In the genomic region with DNA sequence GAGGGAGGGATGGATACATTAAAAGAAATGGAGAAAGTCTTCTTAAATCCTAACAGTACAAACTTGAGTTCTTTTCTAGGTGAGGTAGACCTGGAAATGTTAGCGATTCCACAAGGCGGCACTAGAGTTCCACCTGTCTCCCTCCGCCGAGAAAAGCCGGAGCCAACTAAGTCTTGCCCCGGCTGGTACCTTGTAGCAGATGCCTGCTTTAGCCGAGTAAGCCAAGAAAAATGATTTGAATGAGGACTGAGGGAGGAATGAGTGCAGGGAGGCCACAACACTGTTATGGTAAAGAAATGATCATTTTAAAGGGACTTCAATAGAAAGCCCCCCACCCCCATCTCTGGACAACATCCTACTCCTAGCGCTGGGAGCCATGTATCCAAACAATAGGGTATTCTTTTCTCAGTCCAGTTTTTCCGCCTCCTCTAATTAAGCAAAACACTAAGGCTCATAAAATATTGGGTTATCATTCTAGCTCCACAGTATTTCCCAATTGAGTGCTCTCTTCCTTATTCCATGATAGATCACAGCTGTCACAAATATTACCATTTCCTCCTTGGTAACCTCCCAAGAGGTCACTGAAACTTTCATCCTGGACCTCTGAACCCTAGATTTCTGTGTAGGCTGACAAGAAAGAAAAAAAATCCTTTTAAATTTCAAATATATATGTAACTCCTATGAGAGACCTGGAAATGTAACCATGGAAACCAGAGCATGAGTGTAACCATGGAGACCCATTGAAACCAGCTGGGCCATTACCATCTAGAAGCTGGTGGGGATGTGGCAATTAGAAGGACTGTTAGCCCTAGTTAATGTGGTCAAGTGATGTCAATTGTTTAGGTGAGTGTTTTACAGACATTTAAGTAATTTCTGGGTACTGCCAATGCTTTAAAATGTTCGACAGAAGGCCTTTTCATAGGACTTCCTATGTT, we compare ENCODE assay signal across 8 cellular contexts. TPM values are rescaled to one million over a fixed set of nuclear protein-coding genes. Genes with fewer than 3 reads are reported as not detected.
DNase-seq lines count a peak whose midpoint lies in the region; ATAC-seq and TF ChIP-seq lines count a peak whose summit lies in the region.

No MANE protein-coding gene starts in this region.

- DNase-seq in EL, result peak; percentile 83
- DNase-seq in NCI-H2107 (lab: John Stamatoyannopoulos, UW), result peak; percentile 35
- peak; percentile 78 for DNase-seq in WERI-Rb-1
- DNase-seq in mammary epithelial cell, result peak; percentile 77
- DNase-seq in iPS-NIHi11 (ENCODE audit: low spot score), result peak; percentile 83

- dilution Hi-C loops in mammary epithelial cell (cut with HindIII; ENCODE audit: low sequenced_read_pairs), result no loop called here

- no peaks in the 10 kb centered on the region for H3K27me3 ChIP-seq in WERI-Rb-1 (ENCODE audit: insufficient read depth, low read depth, severe bottlenecking)
- no peaks in the 10 kb centered on the region for H3K27me3 ChIP-seq in mammary epithelial cell (ENCODE audit: insufficient read depth, low read length)

- no peaks in the 10 kb centered on the region for H3K79me2 ChIP-seq in mammary epithelial cell (ENCODE audit: insufficient read depth, low read length)

- no peaks in the 10 kb centered on the region for H4K20me1 ChIP-seq in mammary epithelial cell (ENCODE audit: insufficient read depth, low read length)

- peak overlapping the region; percentile 84 for H2AFZ ChIP-seq in mammary epithelial cell (ENCODE audit: low read depth, low read length)

- ATAC-seq in HG02642 (IDR thresholded peaks at IDR 0.05; ENCODE audit: poor library complexity, unreplicated experiment), result peak; percentile 74
- ATAC-seq in GM19328 (IDR thresholded peaks at IDR 0.05; ENCODE audit: unreplicated experiment), result no peak

- H3K4me2 ChIP-seq in mammary epithelial cell (ENCODE audit: insufficient read depth, low read depth, low read length), result peak overlapping the region; percentile 94

- in situ Hi-C loops in mammary epithelial cell (cut with MboI; ENCODE audit: low sequenced_read_pairs in 2 of 2), result loop anchor here (5.0 to 25.0 kb wide), 4 partner anchors 75 to 260 kb away; a partner anchor contains a TSS

- TF ChIP-seq CTCF in WERI-Rb-1 (IDR thresholded peaks at IDR 0.05; ENCODE audit: low read depth, low read length), result peak; percentile 87
- TF ChIP-seq CTCF in mammary epithelial cell (conservative IDR thresholded peaks at IDR 0.05 in 1 of 2, IDR thresholded peaks at IDR 0.05 in 1 of 2; ENCODE audit: extremely low read depth in 1 of 2, insufficient read depth in 1 of 2, low read depth in 1 of 2, low read length in 2 of 2), result peak; percentile 92 to 94

- peak overlapping the region; percentile 37 for H3K9ac ChIP-seq in mammary epithelial cell (ENCODE audit: insufficient read depth, low read length)

- no peaks in the 10 kb centered on the region for H3K36me3 ChIP-seq in WERI-Rb-1
- H3K36me3 ChIP-seq in mammary epithelial cell (ENCODE audit: insufficient read depth, low read length), result no peaks in the 10 kb centered on the region

- WGBS in mammary epithelial cell (ENCODE audit: low coverage, missing lambda C conversion rate), result 16% methylated on average over 10 of the region's 10 CpGs

- H3K27ac ChIP-seq in WERI-Rb-1, result no peak overlapping the region
- H3K27ac ChIP-seq in mammary epithelial cell (ENCODE audit: insufficient read depth, low read depth, low read length), result peak overlapping the region; percentile 16
- peak overlapping the region in 1 of 21 experiments; percentile 66 for H3K27ac ChIP-seq in skin epidermis

- peaks cover 9% of the 10 kb centered on the region for H3K4me1 ChIP-seq in mammary epithelial cell (ENCODE audit: insufficient read depth, low read length)

- intact Hi-C loops in mammary epithelial cell (cut with micrococcal nuclease), result loop anchor here (1.0 kb wide), 5 partner anchors 73 to 347 kb away; a partner anchor contains a TSS

- peak overlapping the region; percentile 64 for H3K4me3 ChIP-seq in WERI-Rb-1 (ENCODE audit: low read depth, low read length)
- peak overlapping the region; percentile 48 to 59 (median 52) for H3K4me3 ChIP-seq in mammary epithelial cell (replicated peaks in 1 of 3; ENCODE audit: insufficient read depth in 1 of 3, low read depth in 2 of 3, low read length in 3 of 3)
- H3K4me3 ChIP-seq in skin epidermis, result peak overlapping the region; percentile 13 to 36 (median 29)

- no peaks in the 10 kb centered on the region for H3K9me3 ChIP-seq in WERI-Rb-1 (ENCODE audit: severe bottlenecking)
- no peaks in the 10 kb centered on the region for H3K9me3 ChIP-seq in mammary epithelial cell (replicated peaks; ENCODE audit: insufficient read depth, low read length)

- BruUV-seq in mammary epithelial cell (replicated peaks; lab: Mats Ljungman, UMichigan), result no TSS peak

- CTCF ChIA-PET in mammary epithelial cell (lab: Charles Lee; ENCODE audit: low non-redundant PET), result interaction anchor here (0.7 kb wide), 3 partner anchors 45 to 285 kb away, joined by 3 to 7 read pairs (median 3); no protein-coding TSS in a partner anchor

RNA-seq across cellular contexts. Expression of a gene that starts 58.3 kb away (rescaled TPM):
- 10 to 100 TPM; 21.4 to 26.0 TPM for total RNA-seq in mammary epithelial cell
- polyA plus RNA-seq in mammary epithelial cell, result 9.2 TPM
- polyA minus RNA-seq in mammary epithelial cell, result 21.9 TPM

RNA-seq across cellular contexts. Expression of a gene that starts 58.4 kb away (rescaled TPM):
- total RNA-seq in mammary epithelial cell, result 1 to 10 TPM; 2.8 to 9.4 TPM
- polyA plus RNA-seq in mammary epithelial cell, result 4.0 TPM
- polyA minus RNA-seq in mammary epithelial cell, result 2.6 TPM
